In genomic region chr5:6402939-6403338, GRCh38 we compare ENCODE assay signal across 1 cellular context.
TF ChIP-seq lines count a peak whose summit lies in the region.

No MANE protein-coding gene starts in this region.

TF ChIP-seq in GM12878, 131 proteins besides CTCF, POLR2A, EP300 and RAD21 (continued from another document):
- TF ChIP-seq ATF2 (IDR thresholded peaks at IDR 0.05; ENCODE audit: low read length) (0 out of 2 replicates have a peak, but pooled peaks have one; percentile 21), BCL3 (IDR thresholded peaks at IDR 0.05; ENCODE audit: borderline replicate concordance, insufficient read depth, low read depth, low read length, poor library complexity, severe bottlenecking) (no peak), CBX5 (IDR thresholded peaks at IDR 0.05; ENCODE audit: low read depth) (no peak), ELK1 (IDR thresholded peaks at IDR 0.05; ENCODE audit: low read depth, low read length) (no peak), TCF7 (IDR thresholded peaks at IDR 0.05; ENCODE audit: borderline replicate concordance) (no peak), STAT3 (IDR thresholded peaks at IDR 0.05; ENCODE audit: low read depth, low read length) (no peak), PAX8 (IDR thresholded peaks at IDR 0.05) (no peak), RUNX3 (IDR thresholded peaks at IDR 0.05; ENCODE audit: low read length) (peak; percentile 82), KDM1A (IDR thresholded peaks at IDR 0.05; ENCODE audit: borderline replicate concordance) (no peak), EZH2 (IDR thresholded peaks at IDR 0.05; ENCODE audit: borderline replicate concordance, control insufficient read depth, low read depth, low read length) (no peak), BACH1 (IDR thresholded peaks at IDR 0.05; ENCODE audit: borderline replicate concordance) (no peak), SMAD1 (IDR thresholded peaks at IDR 0.05; ENCODE audit: low read depth, partially characterized antibody) (no peak), IRF5 (IDR thresholded peaks at IDR 0.05; ENCODE audit: borderline replicate concordance) (no peak), HDAC6 (IDR thresholded peaks at IDR 0.05; ENCODE audit: unreplicated experiment) (no peak), NFIC (IDR thresholded peaks at IDR 0.05; ENCODE audit: low read depth, low read length) (no peak; the same call in 1 of the 2 replicates), MYB (IDR thresholded peaks at IDR 0.05; ENCODE audit: borderline replicate concordance, low read depth, low read length) (no peak), MYC (IDR thresholded peaks at IDR 0.05; ENCODE audit: insufficient read depth, insufficient read length, insufficient replicate concordance, low read length, severe bottlenecking) (no peak), ZBTB40 (IDR thresholded peaks at IDR 0.05; ENCODE audit: borderline replicate concordance) (no peak), BRCA1 (IDR thresholded peaks at IDR 0.05; ENCODE audit: low read depth, low read length) (no peak), SREBF2 (IDR thresholded peaks at IDR 0.05; ENCODE audit: low read length) (no peak), ZNF384 (IDR thresholded peaks at IDR 0.05; ENCODE audit: borderline replicate concordance, low read depth, low read length) (no peak), PKNOX1 (IDR thresholded peaks at IDR 0.05) (no peak), SKIL (IDR thresholded peaks at IDR 0.05; ENCODE audit: low read depth, poor library complexity, severe bottlenecking) (no peak), SUPT20H (IDR thresholded peaks at IDR 0.05; ENCODE audit: borderline replicate concordance, control insufficient read depth, low read depth, low read length) (no peak), GABPA (IDR thresholded peaks at IDR 0.05; ENCODE audit: low read depth) (no peak), ZBTB11 (CRISPR knock-in tag; IDR thresholded peaks at IDR 0.05) (no peak), RELB (IDR thresholded peaks at IDR 0.05; ENCODE audit: low read depth) (peak; percentile 50; the same call in 1 of the 2 replicates), ZNF622 (IDR thresholded peaks at IDR 0.05) (no peak), SPI1 (IDR thresholded peaks at IDR 0.05; ENCODE audit: borderline replicate concordance, insufficient read depth, low read depth, low read length) (peak; percentile 32; the same call in 1 of the 2 replicates), CUX1 (IDR thresholded peaks at IDR 0.05; ENCODE audit: insufficient replicate concordance, low read depth, low read length) (no peak)
TF ChIP-seq in GM12878: peak in this region for 14.
